Comparison of ENCODE assay signal across 7 cellular contexts in the genomic region with DNA sequence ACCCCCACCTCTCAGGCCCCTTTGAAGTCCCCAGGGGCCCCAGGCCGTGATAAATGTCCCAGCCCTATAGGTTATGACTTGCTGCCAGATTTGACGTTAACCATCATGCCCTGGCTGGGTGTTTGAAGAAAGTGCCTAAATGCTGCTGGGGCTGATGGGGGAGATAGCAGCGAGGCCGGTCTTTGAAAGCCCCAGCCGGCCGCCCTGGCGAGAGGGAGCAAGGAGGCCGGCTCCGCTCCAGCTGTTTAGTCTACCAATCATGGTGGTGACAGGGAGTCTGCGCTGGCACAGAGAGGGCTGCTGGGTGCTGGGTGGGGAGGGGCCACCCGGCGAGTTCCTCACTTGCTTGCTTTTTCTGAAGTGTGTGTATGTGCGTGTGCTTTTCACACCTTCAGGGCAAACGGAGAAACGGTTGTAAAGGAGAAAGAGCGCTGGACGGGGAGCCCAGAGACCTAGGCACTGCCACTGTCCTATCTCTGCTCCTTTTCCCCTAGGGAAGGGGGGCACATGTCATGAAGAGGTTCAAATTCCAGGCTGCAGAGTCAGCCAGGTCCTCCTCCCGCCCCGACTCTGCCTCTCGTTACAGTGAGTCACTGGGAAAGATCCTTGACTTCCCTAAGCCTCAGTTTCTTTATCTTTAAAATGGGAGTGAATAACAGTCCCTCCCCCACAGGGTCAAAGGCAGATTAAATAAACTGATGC.
DNase-seq lines count a peak whose midpoint lies in the region; ATAC-seq and TF ChIP-seq lines count a peak whose summit lies in the region.

No MANE protein-coding gene starts in this region.

- H3K4me1 ChIP-seq in right cardiac atrium (ENCODE audit: control insufficient read depth, insufficient read depth, low read length): no peaks in the 10 kb centered on the region

- WGBS in right cardiac atrium: 4% methylated on average over 20 of the region's 20 CpGs

- H3K27ac ChIP-seq in right cardiac atrium (ENCODE audit: low read length): no peak overlapping the region

- no peak for TF ChIP-seq CTCF in WI38 (IDR thresholded peaks at IDR 0.05; ENCODE audit: low read depth, low read length)

- peak; percentile 29 for DNase-seq in H4 (ENCODE audit: low spot score)
- DNase-seq in right cardiac atrium: peak; percentile 39 to 74 (median 66)
- no peak for DNase-seq in skeletal muscle cell (ENCODE audit: low read depth)
- no peak for DNase-seq in NCI-H2029 treated with DMSO at 0.1 percent for 48 hours (lab: John Stamatoyannopoulos, UW)

- ATAC-seq in right cardiac atrium (peak; percentile 61 to 70), HG02884 (IDR thresholded peaks at IDR 0.05; ENCODE audit: unreplicated experiment) (no peak), GM19455 (IDR thresholded peaks at IDR 0.05; ENCODE audit: unreplicated experiment) (no peak)

- no peaks in the 10 kb centered on the region for H3K9me3 ChIP-seq in right cardiac atrium (ENCODE audit: control insufficient read depth, low read length)

- H3K27me3 ChIP-seq in right cardiac atrium (ENCODE audit: control insufficient read depth, insufficient read depth): no peaks in the 10 kb centered on the region

- H3K4me3 ChIP-seq in WI38 (ENCODE audit: low read depth, low read length) (0 out of 2 replicates have a peak overlapping the region, but pooled peaks have one; percentile 22), right cardiac atrium (ENCODE audit: low read length) (no peak overlapping the region), skeletal muscle cell (ENCODE audit: low read depth, low read length) (peak overlapping the region; percentile 10)

- intact Hi-C loops in right cardiac atrium (cut with DNase I): no loop called here

Comparison
In these comparisons a context has a peak if more than half of its experiments do, and no peak if none do; other contexts are left out.
1. DNase-seq: peak in H4 (single experiment) and right cardiac atrium (3 of 3); none in skeletal muscle cell (single experiment) and NCI-H2029 treated with DMSO at 0.1 percent for 48 hours (single experiment).
2. ATAC-seq: peak in right cardiac atrium (2 of 2); none in HG02884 (single experiment) and GM19455 (single experiment).